ENCODE assay signal across 18 cellular contexts in genomic region chr6:111549744-111550143, GRCh38.
"Had no signal": no experiment of that assay in that cellular context is flagged by ENCODE, and none has a peak within 500 bp of the region (broad histone marks: within the 10 kb centered on the region; RNA-seq: fewer than 3 reads in every experiment).

No MANE protein-coding gene starts in this region.

- H3K4me1 Mint-ChIP-seq: activated naive CD8-positive, alpha-beta T cell treated with anti-CD3 and anti-CD28 coated beads, Interleukin-2, amount 10 ng/mL, durations not matched to agents 7 days and 5 days; stimulated activated effector memory CD8-positive, alpha-beta T cell treated with anti-CD3 and anti-CD28 coated beads, Interleukin-12 subunit alpha, Interleukin-12 subunit beta, amount 100 ng/mL, for 72 hours had no signal

- H3K9me3 ChIP-seq: tibial nerve had no signal

- H3K9me3 Mint-ChIP-seq: activated naive CD8-positive, alpha-beta T cell treated with anti-CD3 and anti-CD28 coated beads, Interleukin-2, amount 10 ng/mL, durations not matched to agents 7 days and 5 days; neural crest cell; stimulated activated effector memory CD8-positive, alpha-beta T cell treated with anti-CD3 and anti-CD28 coated beads, Interleukin-12 subunit alpha, Interleukin-12 subunit beta, amount 100 ng/mL, for 72 hours; T-helper 2 cell treated with Interferon-gamma antibody and Interleukin-4, amounts not matched to agents 5 μg/mL and 100 μg/mL, for 36 hours had no signal

- H3K4me3 ChIP-seq: tibial nerve had no signal

- DNase-seq: activated CD4-positive, alpha-beta T cell treated with anti-CD3 and anti-CD28 coated beads, Interleukin-2, amount 50 U/mL, for 1 hour; activated CD8-positive, alpha-beta memory T cell treated with anti-CD3 and anti-CD28 coated beads for 24 hours; activated naive CD4-positive, alpha-beta T cell; activated naive CD8-positive, alpha-beta T cell treated with anti-CD3 and anti-CD28 coated beads, Interleukin-2, amount 10 ng/mL, durations not matched to agents 7 days and 5 days; cerebellar nuclear complex; effector memory CD4-positive, alpha-beta T cell; foreskin keratinocyte; glutamatergic neuron; kidney glomerular epithelial cell; midbrain; retina; stimulated activated CD4-positive, alpha-beta T cell treated with anti-CD3 and anti-CD28 coated beads, Interleukin-12 subunit alpha, Interleukin-12 subunit beta, amount 100 ng/mL, for 4 hours; stimulated activated CD4-positive, alpha-beta T cell treated with anti-CD3 and anti-CD28 coated beads, Interleukin-2, amount 100 ng/mL, for 24 hours had no signal

- H3K4me3 Mint-ChIP-seq: activated naive CD8-positive, alpha-beta T cell treated with anti-CD3 and anti-CD28 coated beads, Interleukin-2, amount 10 ng/mL, durations not matched to agents 7 days and 5 days; neural crest cell; stimulated activated effector memory CD8-positive, alpha-beta T cell treated with anti-CD3 and anti-CD28 coated beads, Interleukin-12 subunit alpha, Interleukin-12 subunit beta, amount 100 ng/mL, for 72 hours; T-helper 2 cell treated with Interferon-gamma antibody and Interleukin-4, amounts not matched to agents 5 μg/mL and 100 μg/mL, for 36 hours had no signal

- ATAC-seq: activated CD4-positive, CD25-positive, alpha-beta regulatory T cell treated with anti-CD3 and anti-CD28 coated beads, Interleukin-2, amount 50 U/mL, for 24 hours; foreskin keratinocyte; stimulated activated effector memory CD8-positive, alpha-beta T cell treated with anti-CD3 and anti-CD28 coated beads, Interleukin-12 subunit alpha, Interleukin-12 subunit beta, amount 100 ng/mL, for 72 hours had no signal

- H3K27me3 Mint-ChIP-seq: activated naive CD8-positive, alpha-beta T cell treated with anti-CD3 and anti-CD28 coated beads, Interleukin-2, amount 10 ng/mL, durations not matched to agents 7 days and 5 days had no signal

- H3K36me3 ChIP-seq: tibial nerve had no signal

- H3K36me3 Mint-ChIP-seq: stimulated activated effector memory CD8-positive, alpha-beta T cell treated with anti-CD3 and anti-CD28 coated beads, Interleukin-12 subunit alpha, Interleukin-12 subunit beta, amount 100 ng/mL, for 72 hours had no signal

- H3K27ac Mint-ChIP-seq: activated naive CD8-positive, alpha-beta T cell treated with anti-CD3 and anti-CD28 coated beads, Interleukin-2, amount 10 ng/mL, durations not matched to agents 7 days and 5 days; stimulated activated effector memory CD8-positive, alpha-beta T cell treated with anti-CD3 and anti-CD28 coated beads, Interleukin-12 subunit alpha, Interleukin-12 subunit beta, amount 100 ng/mL, for 72 hours; T-helper 2 cell treated with Interferon-gamma antibody and Interleukin-4, amounts not matched to agents 5 μg/mL and 100 μg/mL, for 36 hours had no signal

- H3K27ac ChIP-seq: foreskin keratinocyte, tibial nerve had no signal

- H3K27me3 ChIP-seq: foreskin keratinocyte, tibial nerve had no signal
